Comparison of ENCODE assay signal across 14 cellular contexts in genomic region chr21:33750017-33750416, GRCh38.
"Had no signal": no experiment of that assay in that cellular context is flagged by ENCODE, and none has a peak within 500 bp of the region (broad histone marks: within the 10 kb centered on the region; RNA-seq: fewer than 3 reads in every experiment).

No MANE protein-coding gene starts in this region.

- H3K4me3 Mint-ChIP-seq: activated naive CD8-positive, alpha-beta T cell; endodermal cell; naive thymus-derived CD4-positive, alpha-beta T cell; T-helper 2 cell treated with Interferon-gamma antibody and Interleukin-4, amounts not matched to agents 5 μg/mL and 100 μg/mL, for 36 hours had no signal

- H3K4me3 ChIP-seq: gastrocnemius medialis, spleen, stomach had no signal

- H3K4me1 ChIP-seq: spleen had no signal

- DNase-seq: activated CD4-positive, alpha-beta T cell treated with anti-CD3 and anti-CD28 coated beads, Interleukin-2, amount 50 U/mL, for 1 hour; activated CD8-positive, alpha-beta memory T cell treated with anti-CD3 and anti-CD28 coated beads for 24 hours; activated gamma-delta T cell treated with Interleukin-2 at 50 U/mL for 16 hours; endodermal cell; gastrocnemius medialis; left cardiac atrium; naive thymus-derived CD4-positive, alpha-beta T cell; spleen; stomach; SW 1271 had no signal

- ATAC-seq: activated CD4-positive, CD25-positive, alpha-beta regulatory T cell treated with anti-CD3 and anti-CD28 coated beads, Interleukin-2, amount 50 U/mL, for 24 hours; gastrocnemius medialis; naive thymus-derived CD4-positive, alpha-beta T cell; sciatic nerve had no signal

- H3K4me1 Mint-ChIP-seq: endodermal cell; naive thymus-derived CD4-positive, alpha-beta T cell had no signal

- H3K27ac ChIP-seq: spleen, stomach had no signal

- H3K27me3 ChIP-seq: gastrocnemius medialis, spleen, stomach had no signal

- H3K27ac Mint-ChIP-seq: activated naive CD8-positive, alpha-beta T cell; endodermal cell; naive thymus-derived CD4-positive, alpha-beta T cell; T-helper 2 cell treated with Interferon-gamma antibody and Interleukin-4, amounts not matched to agents 5 μg/mL and 100 μg/mL, for 36 hours had no signal

- H3K36me3 ChIP-seq: spleen had no signal

- H3K27me3 Mint-ChIP-seq: activated naive CD8-positive, alpha-beta T cell; naive thymus-derived CD4-positive, alpha-beta T cell had no signal
